17 cellular contexts compared by ENCODE assay signal in the genomic region with DNA sequence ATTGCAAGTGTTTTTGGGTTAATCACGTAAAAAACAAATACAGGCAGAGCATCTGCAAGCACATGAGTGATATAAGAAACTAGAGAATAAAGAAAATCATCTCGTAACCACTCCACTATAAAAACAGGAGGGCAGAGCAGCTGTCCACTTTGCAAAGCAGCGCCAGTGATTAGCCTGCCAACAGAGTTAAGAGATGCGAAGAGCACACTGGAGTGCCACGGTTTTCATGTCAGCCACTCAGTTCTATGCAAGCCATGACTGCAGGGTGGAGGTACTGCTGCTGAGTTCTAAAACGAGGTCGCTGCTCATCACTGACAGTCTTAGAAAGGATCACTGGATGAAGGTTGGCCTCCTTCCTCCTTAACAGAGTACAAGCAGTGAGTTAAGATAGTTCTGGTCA.
"Had no signal": no experiment of that assay in that cellular context is flagged by ENCODE, and none has a peak within 500 bp of the region (broad histone marks: within the 10 kb centered on the region; RNA-seq: fewer than 3 reads in every experiment).

No MANE protein-coding gene starts in this region.

- H3K27ac Mint-ChIP-seq: activated naive CD8-positive, alpha-beta T cell treated with anti-CD3 and anti-CD28 coated beads, Interleukin-2, amount 50 U/mL, for 24 hours; effector memory CD8-positive, alpha-beta T cell; naive thymus-derived CD4-positive, alpha-beta T cell; T-cell had no signal

- H3K4me1 Mint-ChIP-seq: activated naive CD8-positive, alpha-beta T cell treated with anti-CD3 and anti-CD28 coated beads, Interleukin-2, amount 50 U/mL, for 24 hours; naive thymus-derived CD4-positive, alpha-beta T cell; T-cell had no signal

- H3K27me3 Mint-ChIP-seq: activated naive CD8-positive, alpha-beta T cell treated with anti-CD3 and anti-CD28 coated beads, Interleukin-2, amount 50 U/mL, for 24 hours; effector memory CD8-positive, alpha-beta T cell had no signal

- H3K9me3 Mint-ChIP-seq: effector memory CD8-positive, alpha-beta T cell had no signal

- DNase-seq: activated CD4-positive, alpha-beta T cell treated with anti-CD3 and anti-CD28 coated beads for 4 hours; activated naive CD4-positive, alpha-beta T cell treated with Interleukin-2 at 50 U/mL for 16 hours; activated naive CD8-positive, alpha-beta T cell treated with anti-CD3 and anti-CD28 coated beads, Interleukin-2, amount 50 U/mL, for 24 hours; central memory CD4-positive, alpha-beta T cell; effector memory CD8-positive, alpha-beta T cell; gastrocnemius medialis; kidney; left ventricle myocardium superior; naive thymus-derived CD4-positive, alpha-beta T cell; retina; stimulated activated CD4-positive, alpha-beta T cell treated with anti-CD3 and anti-CD28 coated beads, Interleukin-4, amount 100 ng/mL, for 24 hours; stomach; T-cell; T1000; transverse colon had no signal

- H3K4me3 Mint-ChIP-seq: activated naive CD8-positive, alpha-beta T cell treated with anti-CD3 and anti-CD28 coated beads, Interleukin-2, amount 50 U/mL, for 24 hours; effector memory CD8-positive, alpha-beta T cell; naive thymus-derived CD4-positive, alpha-beta T cell; T-cell had no signal

- H3K36me3 Mint-ChIP-seq: naive thymus-derived CD4-positive, alpha-beta T cell; T-cell had no signal

- H3K27ac ChIP-seq: epithelial cell of prostate, gastrocnemius medialis, parathyroid adenoma, transverse colon had no signal

- ATAC-seq: activated naive CD8-positive, alpha-beta T cell treated with anti-CD3 and anti-CD28 coated beads, Interleukin-2, amount 50 U/mL, for 24 hours; effector memory CD8-positive, alpha-beta T cell; gastrocnemius medialis; left ventricle myocardium superior; naive thymus-derived CD4-positive, alpha-beta T cell; T-cell had no signal
